In genomic region chr5:42993516-42994284, GRCh38 we compare ENCODE assay signal across 8 cellular contexts. TPM values are rescaled to one million over a fixed set of nuclear protein-coding genes. Genes with fewer than 3 reads are reported as not detected.
DNase-seq lines count a peak whose midpoint lies in the region; ATAC-seq, FAIRE-seq and TF ChIP-seq lines count a peak whose summit lies in the region.

No MANE protein-coding gene starts in this region.

- POLR2A ChIA-PET in A549 (lab: Yijun Ruan, JAX): interaction anchor here (0.9 to 6.4 kb wide), 9 partner anchors 11 to 128 kb away, joined by 3 to 57 read pairs (median 7); no protein-coding TSS in a partner anchor

- CTCF ChIA-PET in A549 (lab: Yijun Ruan, JAX): interaction anchor here (0.6 to 9.9 kb wide), 23 partner anchors 9 to 498 kb away, joined by 3 to 132 read pairs (median 4); no protein-coding TSS in a partner anchor

- H3K4me3 ChIP-seq in A549: peak overlapping the region; percentile 64
- H3K4me3 ChIP-seq in astrocyte of the cerebellum (ENCODE audit: low read depth, low read length): peak overlapping the region; percentile 55

- H3K4me1 ChIP-seq in A549: peaks cover 25% of the 10 kb centered on the region

- no peaks in the 10 kb centered on the region for H3K9me3 ChIP-seq in A549

- DNase-seq in A549 (ENCODE audit: low read depth in 1 of 2, low spot score in 1 of 2) (peak in 1 of 2 experiments; percentile 76), SIG-M5 treated with dmso at 0.1 percent for 504 hours (lab: John Stamatoyannopoulos, UW; ENCODE audit: unreplicated experiment) (peak; percentile 72), astrocyte of the cerebellum (ENCODE audit: low read depth) (no peak), kidney tubule cell (ENCODE audit: low spot score) (peak; percentile 38), NCI-H526 treated with DMSO at 0.1 percent for 48 hours (lab: John Stamatoyannopoulos, UW) (no peak)
- peak; percentile 23 to 42 for DNase-seq in stimulated activated CD8-positive, alpha-beta memory T cell treated with anti-CD3 and anti-CD28 coated beads, Interleukin-7, amount 100 ng/mL, for 48 hours (ENCODE audit: extremely low read depth in 1 of 2, low read depth in 1 of 2)

- no peak for TF ChIP-seq EP300 in A549 (IDR thresholded peaks at IDR 0.05)

- WGBS in A549 (ENCODE audit: missing lambda C conversion rate): 26% methylated on average over 34 of the region's 34 CpGs

- H3K27ac ChIP-seq in A549: peak overlapping the region; percentile 87 to 94

- peak overlapping the region; percentile 92 for H3K4me2 ChIP-seq in A549

- TF ChIP-seq CTCF in A549 (IDR thresholded peaks at IDR 0.05) (no peak), astrocyte of the cerebellum (IDR thresholded peaks at IDR 0.05; ENCODE audit: low read depth, low read length, missing control alignments) (no peak)

- FAIRE-seq in A549 (lab: Jason Lieb, UNC): no peak

- ATAC-seq in A549 (peak in 1 of 2 experiments; percentile 25; a peak in 3 of 6 replicates), GM21529 (IDR thresholded peaks at IDR 0.05; ENCODE audit: unreplicated experiment) (peak; percentile 5), GM18498 (IDR thresholded peaks at IDR 0.05; ENCODE audit: unreplicated experiment) (no peak)

- TF ChIP-seq POLR2A in A549 (IDR thresholded peaks at IDR 0.05; ENCODE audit: low read length): no peak

- TF ChIP-seq RAD21 in A549 (conservative IDR thresholded peaks at IDR 0.05 in 1 of 2, IDR thresholded peaks at IDR 0.05 in 1 of 2): no peak

- in situ Hi-C loops in astrocyte of the cerebellum (cut with HindIII; ENCODE audit: low sequenced_read_pairs): no loop called here

TF ChIP-seq in A549, 52 proteins besides CTCF, POLR2A, EP300 and RAD21:
- TF ChIP-seq JUNB (IDR thresholded peaks at IDR 0.05) (peak; percentile 2; the same call in 1 of the 2 replicates), HDAC2 (IDR thresholded peaks at IDR 0.05) (0 out of 2 replicates have a peak, but pooled peaks have one; percentile 51), NFE2L2 (conservative IDR thresholded peaks at IDR 0.05; ENCODE audit: low read length) (no peak), EHF (CRISPR knock-in tag; IDR thresholded peaks at IDR 0.05) (no peak), E2F6 (IDR thresholded peaks at IDR 0.05; ENCODE audit: borderline replicate concordance, low read depth) (no peak), SMC3 (IDR thresholded peaks at IDR 0.05) (0 out of 3 replicates have a peak, but pooled peaks have one; percentile 5)

RNA-seq across cellular contexts. Expression of gene ANXA2R, which starts 46.4 kb away (rescaled TPM):
- polyA plus RNA-seq in A549 (2011; rRNA removed): 1.7 and 1.8 TPM in 2 replicates
- 2.4 and 2.7 TPM in 2 replicates for polyA plus RNA-seq in A549 (2012; cell fraction: cytosol; rRNA removed)
- polyA plus RNA-seq in A549 (2012; cell fraction: nucleus; rRNA removed): 3.3 and 3.7 TPM in 2 replicates
- 1.7 to 2.1 TPM (median 2.1 TPM) in 3 replicates for polyA plus RNA-seq in A549 (2017; fragmentation: RNase III; extraction: RNeasy Plus Mini Kit Qiagen cat#74134 plus additional on column Dnase treatment)
- 3.2 and 3.8 TPM in 2 replicates for polyA minus RNA-seq in A549 (2011; rRNA and poly(A)+ RNA removed)

Comparison
In these comparisons a context has a peak if more than half of its experiments do, and no peak if none do; other contexts are left out.
1. DNase-seq: peak in SIG-M5 treated with dmso at 0.1 percent for 504 hours (single experiment), kidney tubule cell (single experiment) and stimulated activated CD8-positive, alpha-beta memory T cell treated with anti-CD3 and anti-CD28 coated beads, Interleukin-7, amount 100 ng/mL, for 48 hours (2 of 2); none in astrocyte of the cerebellum (single experiment) and NCI-H526 treated with DMSO at 0.1 percent for 48 hours (single experiment).